Comparison of ENCODE assay signal across 8 cellular contexts in genomic region chr9:91423785-91424402, GRCh38. TPM values are rescaled to one million over a fixed set of nuclear protein-coding genes. Genes with fewer than 3 reads are reported as not detected.
DNase-seq lines count a peak whose midpoint lies in the region; ATAC-seq, FAIRE-seq and TF ChIP-seq lines count a peak whose summit lies in the region.

Gene NFIL3, minus strand, starts transcription at chr9:91423832. Its CDS starts 13,098 bp downstream, at chr9:91410734.

- H3K27ac ChIP-seq in HepG2 (ENCODE audit: extremely low read length, insufficient read depth, low read length) = peak within 1 kb of the TSS; percentile 93

- no peaks in the 10 kb centered on the region; a peak in 1 of 5 replicates for H3K27me3 ChIP-seq in HepG2 (ENCODE audit: control insufficient read depth in 1 of 2, insufficient read depth in 2 of 2, low read length in 2 of 2)

- POLR2A ChIA-PET in HepG2 (lab: Yijun Ruan, JAX) = interaction anchor here (0.6 to 2.7 kb wide), 15 partner anchors 37 to 508 kb away, joined by 3 to 33 read pairs (median 7); no protein-coding TSS in a partner anchor

- no peak for FAIRE-seq in HepG2 (lab: Jason Lieb, UNC)

- no peaks in the 10 kb centered on the region for H3K36me3 ChIP-seq in HepG2 (replicated peaks in 1 of 2; ENCODE audit: control insufficient read depth in 1 of 2, insufficient read depth in 2 of 2, low read length in 2 of 2)

- no peak for TF ChIP-seq EP300 in HepG2 (IDR thresholded peaks at IDR 0.05; ENCODE audit: low read depth in 2 of 2, low read length in 2 of 2)
- no peak; the same call in 1 of the 2 replicates for TF ChIP-seq EP300 in HepG2 (CRISPR knock-in tag; IDR thresholded peaks at IDR 0.05; ENCODE audit: borderline replicate concordance)

- in situ Hi-C loops in ACHN (cut with HindIII; ENCODE audit: low pct_ligation_motif_present, low pct_unique_long_range_greater_than_20kb, low sequenced_read_pairs) = no loop called here
- in situ Hi-C loops in HepG2 (cut with HindIII; ENCODE audit: extremely low pct_ligation_motif_present, low pct_unique_long_range_greater_than_20kb) = loop anchor here (5.0 kb wide), 2 partner anchors 62 to 232 kb away; partner anchors contain the start of gene AUH

- no peak for TF ChIP-seq RAD21 in HepG2 (CRISPR knock-in tag; IDR thresholded peaks at IDR 0.05)

- peaks cover 60% of the 10 kb centered on the region for H3K79me2 ChIP-seq in HepG2 (ENCODE audit: insufficient read depth, low read length)

- peak within 1 kb of the TSS; percentile 91 to 98 (median 91) for H3K4me3 ChIP-seq in HepG2 (replicated peaks in 1 of 3; ENCODE audit: insufficient read depth in 1 of 3, low read depth in 2 of 3, low read length in 3 of 3)

- peaks cover 37% of the 10 kb centered on the region for H4K20me1 ChIP-seq in HepG2 (ENCODE audit: insufficient read depth, low read length)

- H3K9ac ChIP-seq in HepG2 (ENCODE audit: insufficient read depth, low read depth, low read length) = peak within 1 kb of the TSS; percentile 91

- TF ChIP-seq CTCF in HepG2 (CRISPR knock-in tag; IDR thresholded peaks at IDR 0.05) = no peak

- peak within 1 kb of the TSS; percentile 80 for H3K4me2 ChIP-seq in HepG2 (ENCODE audit: low read depth, low read length)

- CTCF ChIA-PET in HepG2 (lab: Yijun Ruan, JAX; ENCODE audit: low intra/inter-chr PET ratio, low total read pairs) = interaction anchor here (1.3 kb wide), 1 partner anchor 509 kb away, joined by 3 read pairs; no protein-coding TSS in a partner anchor

- DNase-seq in ACHN (peak; percentile 77), NCI-H524 (lab: John Stamatoyannopoulos, UW) (peak; percentile 70 to 85), dermis blood vessel endothelial cell (peak; percentile 84), HepG2 (ENCODE audit: low spot score) (peak; percentile 58)
- DNase-seq in activated CD4-positive, alpha-beta T cell treated with anti-CD3 and anti-CD28 coated beads, Interleukin-2, amount 50 U/mL, for 24 hours (ENCODE audit: low read depth in 1 of 2, low spot score in 1 of 2) = peak; percentile 41 to 44
- peak; percentile 62 to 72 for DNase-seq in stimulated activated CD4-positive, alpha-beta T cell treated with anti-CD3 and anti-CD28 coated beads, Interleukin-2, amount 100 ng/mL, for 48 hours

- H2AFZ ChIP-seq in HepG2 (ENCODE audit: low read length) = no peak within 1 kb of the TSS

- peak; percentile 76 to 85 for TF ChIP-seq POLR2A in HepG2 (IDR thresholded peaks at IDR 0.05; ENCODE audit: insufficient read depth in 1 of 2, low read depth in 2 of 2, low read length in 2 of 2)

- peak; percentile 55 for ATAC-seq in GM18873 (IDR thresholded peaks at IDR 0.05; ENCODE audit: low FRiP score, unreplicated experiment)
- peak; percentile 75 for ATAC-seq in HG03139 (IDR thresholded peaks at IDR 0.05; ENCODE audit: unreplicated experiment)
- ATAC-seq in HepG2 = peak; percentile 78

- 0% methylated on average over 12 of the region's 92 CpGs for WGBS in HepG2 (ENCODE audit: low lambda C conversion rate)

- no peaks in the 10 kb centered on the region for H3K9me3 ChIP-seq in HepG2 (ENCODE audit: low read length)

- no TSS peak for BruUV-seq in HepG2 (replicated peaks; lab: Mats Ljungman, UMichigan)

- H3K4me1 ChIP-seq in HepG2 (ENCODE audit: insufficient read depth, low read length) = peaks cover 33% of the 10 kb centered on the region

- intact Hi-C loops in HepG2 (cut with micrococcal nuclease; ENCODE audit: unreplicated experiment) = loop anchor here (2.0 kb wide), 1 partner anchor 509 kb away; no protein-coding TSS in a partner anchor

TF ChIP-seq in HepG2, 621 proteins besides CTCF, POLR2A, EP300 and RAD21 (continues in another document):
- TF ChIP-seq ZNF20 (CRISPR knock-in tag; IDR thresholded peaks at IDR 0.05) (no peak), ZNF549 (CRISPR knock-in tag; IDR thresholded peaks at IDR 0.05) (no peak), ZNF691 (CRISPR knock-in tag; IDR thresholded peaks at IDR 0.05; ENCODE audit: borderline replicate concordance, low read depth) (peak; percentile 76; the same call in 1 of the 2 replicates), KDM2A (CRISPR knock-in tag; IDR thresholded peaks at IDR 0.05; ENCODE audit: borderline replicate concordance, low read depth) (peak; percentile 11; the same call in 1 of the 2 replicates), NFRKB (IDR thresholded peaks at IDR 0.05) (no peak), ZBTB7A (CRISPR knock-in tag; IDR thresholded peaks at IDR 0.05) (peak; percentile 58; the same call in 1 of the 2 replicates), MLX (CRISPR knock-in tag; IDR thresholded peaks at IDR 0.05) (0 out of 2 replicates have a peak, but pooled peaks have one; percentile 11), ZGPAT (CRISPR knock-in tag; IDR thresholded peaks at IDR 0.05) (peak; percentile 44; the same call in 1 of the 2 replicates), ZSCAN22 (CRISPR knock-in tag; IDR thresholded peaks at IDR 0.05) (no peak), SRF (IDR thresholded peaks at IDR 0.05; ENCODE audit: low read depth, low read length) (no peak), NONO (IDR thresholded peaks at IDR 0.05) (no peak), NONO (CRISPR knock-in tag; conservative IDR thresholded peaks at IDR 0.05) (peak; percentile 54; the same call in 1 of the 2 replicates), FOXA3 (CRISPR knock-in tag; IDR thresholded peaks at IDR 0.05) (peak; percentile 16), RFX3 (CRISPR knock-in tag; IDR thresholded peaks at IDR 0.05) (no peak), MEIS1 (CRISPR knock-in tag; IDR thresholded peaks at IDR 0.05; ENCODE audit: borderline replicate concordance) (peak; percentile 12; the same call in 1 of the 2 replicates), RXRB (CRISPR knock-in tag; IDR thresholded peaks at IDR 0.05; ENCODE audit: borderline replicate concordance) (peak; percentile 22; the same call in 1 of the 2 replicates)

RNA-seq across cellular contexts. Expression of gene NFIL3, which starts in this region (rescaled TPM):
- total RNA-seq in dermis blood vessel endothelial cell (6.3 and 6.5 TPM in 2 replicates), HepG2 (2016; rRNA removed; fragmentation: Illumina TruSeq; extraction: Trizol) (46.6 and 64.2 TPM in 2 replicates)
- 18.6 and 18.8 TPM in 2 replicates for total RNA-seq in HepG2 (2016; cell fraction: cytosol; rRNA removed; fragmentation: Illumina TruSeq; extraction: Trizol; ENCODE audit: low read depth)
- 47.3 and 58.6 TPM in 2 replicates for total RNA-seq in HepG2 (2016; cell fraction: insoluble cytoplasmic fraction; rRNA removed; fragmentation: Illumina TruSeq; extraction: Trizol)
- total RNA-seq in HepG2 (2016; cell fraction: membrane; rRNA removed; fragmentation: Illumina TruSeq; extraction: Trizol) = 51.6 and 55.2 TPM in 2 replicates
- total RNA-seq in HepG2 (2016; cell fraction: nucleus; rRNA removed; fragmentation: Illumina TruSeq; extraction: Trizol) = 40.8 and 41.0 TPM in 2 replicates
- 53.3 and 54.2 TPM in 2 replicates for polyA plus RNA-seq in HepG2 (2011; rRNA removed)
- 29.8 and 53.6 TPM in 2 replicates for polyA plus RNA-seq in HepG2 (2011; cell fraction: cytosol; rRNA removed)
- polyA plus RNA-seq in HepG2 (2011; cell fraction: nucleus; rRNA removed) = 29.7 and 44.8 TPM in 2 replicates
- polyA plus RNA-seq in HepG2 (2012) = 130 and 149 TPM in 2 replicates
- polyA plus RNA-seq in HepG2 (2016; cell fraction: cytosol; fragmentation: Illumina TruSeq; extraction: Trizol; ENCODE audit: low read depth) = 17.0 and 17.2 TPM in 2 replicates
- polyA plus RNA-seq in HepG2 (2016; cell fraction: insoluble cytoplasmic fraction; fragmentation: Illumina TruSeq; extraction: Trizol; ENCODE audit: low read depth) = 63.4 and 71.3 TPM in 2 replicates
- polyA plus RNA-seq in HepG2 (2016; cell fraction: membrane; fragmentation: Illumina TruSeq; extraction: Trizol; ENCODE audit: low read depth) = 31.4 and 33.0 TPM in 2 replicates
- 62.8 and 69.5 TPM in 2 replicates for polyA plus RNA-seq in HepG2 (2016; cell fraction: nucleus; fragmentation: Illumina TruSeq; extraction: Trizol; ENCODE audit: insufficient read depth, low read depth)
- 5.0 and 22.1 TPM in 2 replicates for polyA minus RNA-seq in HepG2 (2011; rRNA and poly(A)+ RNA removed; ENCODE audit: low replicate concordance)
- polyA minus RNA-seq in HepG2 (2011; cell fraction: cytosol; rRNA and poly(A)+ RNA removed) = 62.9 and 76.1 TPM in 2 replicates
- 40.8 and 68.5 TPM in 2 replicates for polyA minus RNA-seq in HepG2 (2011; cell fraction: nucleus; rRNA and poly(A)+ RNA removed)

Comparison
In these comparisons a context has a peak if more than half of its experiments do, and no peak if none do; other contexts are left out.
1. Peak in every context shown above with its lines: DNase-seq, ATAC-seq, H3K4me3 ChIP-seq and H3K27ac ChIP-seq.